ENCODE assay signal across 1 cellular context in genomic region chr12:66301944-66302826, GRCh38.
TF ChIP-seq lines count a peak whose summit lies in the region.

TSS of gene HELB (plus strand) at chr12:66302493. CDS start at chr12:66302604, 111 bp downstream.

TF ChIP-seq in K562, 482 proteins besides CTCF, POLR2A, EP300 and RAD21 (continued from another document and continues in another):
- TF ChIP-seq CHD7 (IDR thresholded peaks at IDR 0.05; ENCODE audit: low read depth, low read length) (no peak), PHB (CRISPR knock-in tag; IDR thresholded peaks at IDR 0.05) (no peak), ATF7 (IDR thresholded peaks at IDR 0.05) (peak; percentile 59), SRSF1 (IDR thresholded peaks at IDR 0.05; ENCODE audit: low read depth, low read length) (no peak), ARID3B (CRISPR knock-in tag; IDR thresholded peaks at IDR 0.05; ENCODE audit: borderline replicate concordance) (no peak), NR3C1 (CRISPR knock-in tag; IDR thresholded peaks at IDR 0.05) (no peak), ZNF407 (IDR thresholded peaks at IDR 0.05; ENCODE audit: low read depth) (no peak), ZFX (CRISPR knock-in tag; IDR thresholded peaks at IDR 0.05) (peak; percentile 51; the same call in 1 of the 2 replicates), ZBTB7A (IDR thresholded peaks at IDR 0.05; ENCODE audit: borderline replicate concordance, control insufficient read depth, low read depth, low read length) (peak; percentile 45; the same call in 1 of the 2 replicates), SMAD3 (CRISPR knock-in tag; conservative IDR thresholded peaks at IDR 0.05) (no peak), ZBTB9 (CRISPR knock-in tag; IDR thresholded peaks at IDR 0.05) (peak; percentile 66; the same call in 1 of the 2 replicates), RBM39 (optimal IDR thresholded peaks at IDR 0.05; ENCODE audit: low read depth, low read length) (no peak), RB1 (IDR thresholded peaks at IDR 0.05; ENCODE audit: low read depth) (peak; percentile 40; the same call in 1 of the 2 replicates), NEUROD1 (IDR thresholded peaks at IDR 0.05; ENCODE audit: borderline replicate concordance, low read depth, low read length, partially characterized antibody) (peak; percentile 20), ZNF589 (CRISPR knock-in tag; IDR thresholded peaks at IDR 0.05; ENCODE audit: low read depth) (no peak), RCOR1 (IDR thresholded peaks at IDR 0.05; ENCODE audit: borderline replicate concordance in 1 of 2, low read depth in 2 of 2, low read length in 2 of 2) (peak in 1 of 2 experiments; percentile 93; a peak in 2 of 4 replicates), HDAC1 (IDR thresholded peaks at IDR 0.05) (peak in 1 of 2 experiments; percentile 86; a peak in 2 of 4 replicates), DEAF1 (CRISPR knock-in tag; IDR thresholded peaks at IDR 0.05) (no peak), LEF1 (IDR thresholded peaks at IDR 0.05) (no peak), TOE1 (IDR thresholded peaks at IDR 0.05; ENCODE audit: borderline replicate concordance) (peak; percentile 49; the same call in 1 of the 2 replicates), TOE1 (CRISPR knock-in tag; IDR thresholded peaks at IDR 0.05; ENCODE audit: borderline replicate concordance, low read depth) (no peak), KHSRP (IDR thresholded peaks at IDR 0.05) (no peak), ZNF449 (CRISPR knock-in tag; IDR thresholded peaks at IDR 0.05) (no peak), ZNF76 (CRISPR knock-in tag; IDR thresholded peaks at IDR 0.05; ENCODE audit: borderline replicate concordance) (no peak), ZNF408 (CRISPR knock-in tag; IDR thresholded peaks at IDR 0.05; ENCODE audit: low read depth) (no peak), SMAD2 (IDR thresholded peaks at IDR 0.05; ENCODE audit: low read depth, low read length) (no peak), POLR3A (IDR thresholded peaks at IDR 0.05; ENCODE audit: borderline replicate concordance, extremely low read depth, insufficient read depth, insufficient read length) (no peak), ZNF551 (CRISPR knock-in tag; IDR thresholded peaks at IDR 0.05) (no peak), CXXC5 (CRISPR knock-in tag; IDR thresholded peaks at IDR 0.05) (peak; percentile 76), HDAC6 (IDR thresholded peaks at IDR 0.05; ENCODE audit: low read depth, low read length) (no peak)
